Comparison of ENCODE assay signal across 1 cellular context in genomic region chr11:2932850-2933251, GRCh38.
TF ChIP-seq lines count a peak whose summit lies in the region.

No MANE protein-coding gene starts in this region.

TF ChIP-seq in GM12878, 131 proteins besides CTCF, POLR2A, EP300 and RAD21:
- TF ChIP-seq BHLHE40 (IDR thresholded peaks at IDR 0.05; ENCODE audit: borderline replicate concordance in 1 of 2, low read depth in 2 of 2, low read length in 1 of 2), result peak in 1 of 2 experiments; percentile 37; a peak in 1 of 4 replicates
- TF ChIP-seq ZZZ3 (IDR thresholded peaks at IDR 0.05; ENCODE audit: control insufficient read depth, insufficient read length, low read depth), result no peak
- TF ChIP-seq ZNF592 (IDR thresholded peaks at IDR 0.05), result no peak
